9 cellular contexts compared by ENCODE assay signal in the genomic region with DNA sequence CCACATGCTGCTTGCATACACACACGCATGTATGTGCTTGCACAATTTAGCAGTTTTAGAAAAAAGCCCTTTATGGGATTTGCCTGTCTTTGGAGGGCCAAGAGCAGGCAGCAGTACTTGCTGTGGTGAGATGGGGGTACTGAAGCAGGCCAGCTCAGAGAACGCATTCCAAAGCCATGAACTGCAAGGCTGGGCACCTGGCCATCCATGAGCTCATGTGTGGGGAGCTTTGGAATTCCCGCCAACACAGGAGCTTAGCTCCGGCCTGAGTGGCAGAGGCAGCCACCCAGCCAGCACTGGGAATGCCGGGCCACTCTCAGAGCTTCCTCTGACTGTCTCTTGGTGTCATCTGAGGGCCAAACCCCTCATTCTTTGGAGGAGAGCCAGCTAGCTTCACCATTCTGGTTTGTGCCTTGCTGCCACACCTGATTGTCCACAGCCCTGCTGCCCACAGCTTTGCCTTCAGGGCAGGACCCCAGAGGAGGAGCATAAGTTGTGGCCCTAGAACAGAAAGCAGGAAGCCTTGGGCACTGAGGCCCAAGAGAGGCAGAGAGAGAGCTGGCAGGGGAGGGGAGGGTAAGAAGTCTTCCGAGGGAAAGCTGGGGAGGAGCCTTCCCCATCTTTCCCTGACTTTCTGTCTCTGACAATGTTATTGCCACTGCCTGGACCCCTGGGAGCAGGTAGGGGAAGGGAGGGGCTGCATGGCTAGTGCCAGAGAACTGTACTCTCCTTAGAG.
A peak's percentile ranks its signal among the peaks of the same experiment; 100 is the strongest.
DNase-seq lines count a peak whose midpoint lies in the region; ATAC-seq, FAIRE-seq and TF ChIP-seq lines count a peak whose summit lies in the region.
"Had no signal": no experiment of that assay in that cellular context is flagged by ENCODE, and none has a peak within 500 bp of the region (broad histone marks: within the 10 kb centered on the region; RNA-seq: fewer than 3 reads in every experiment).

No MANE protein-coding gene starts in this region.

- H3K4me1 ChIP-seq in endothelial cell of umbilical vein (ENCODE audit: control insufficient read depth, extremely low read depth, insufficient read depth, low read length) (peaks cover 6% of the 10 kb centered on the region), mucosa of descending colon (ENCODE audit: low read depth) (no peaks in the 10 kb centered on the region)

- H3K9me1 ChIP-seq in endothelial cell of umbilical vein (replicated peaks; ENCODE audit: control insufficient read depth, extremely low read depth, insufficient read depth, low read length): no peaks in the 10 kb centered on the region

- H3K36me3 Mint-ChIP-seq in activated naive CD4-positive, alpha-beta T cell treated with anti-CD3 and anti-CD28 coated beads for 36 hours (ENCODE audit: low read depth): no peaks in the 10 kb centered on the region
- H3K36me3 Mint-ChIP-seq: memory B cell had no signal

- no peaks in the 10 kb centered on the region for H4K20me1 ChIP-seq in endothelial cell of umbilical vein (replicated peaks; ENCODE audit: control insufficient read depth, extremely low read depth, insufficient read depth, low read length)

- CTCF ChIA-PET in endothelial cell of umbilical vein (lab: Charles Lee): interaction anchor here (1.0 to 2.1 kb wide), 5 partner anchors 8 to 697 kb away, joined by 3 to 6 read pairs (median 4); no protein-coding TSS in a partner anchor
- CTCF ChIA-PET in activated naive CD4-positive, alpha-beta T cell treated with anti-CD3 and anti-CD28 coated beads for 36 hours (lab: Charles Lee): no interaction called here

- intact Hi-C loops in endothelial cell of umbilical vein (cut with micrococcal nuclease) (loop anchor here (5.0 kb wide), 1 partner anchor 91 kb away; the partner anchor contains the start of gene POU3F1), mucosa of descending colon (cut with DNase I, micrococcal nuclease) (no loop called here)
- intact Hi-C loops in activated naive CD4-positive, alpha-beta T cell treated with anti-CD3 and anti-CD28 coated beads for 36 hours (cut with micrococcal nuclease): no loop called here

- no peaks in the 10 kb centered on the region for H3K9me3 Mint-ChIP-seq in activated naive CD4-positive, alpha-beta T cell treated with anti-CD3 and anti-CD28 coated beads for 36 hours
- H3K9me3 Mint-ChIP-seq: memory B cell had no signal

- H3K4me2 ChIP-seq in endothelial cell of umbilical vein (ENCODE audit: insufficient read depth, low read length): no peak overlapping the region

- H3K27ac Mint-ChIP-seq in activated naive CD4-positive, alpha-beta T cell treated with anti-CD3 and anti-CD28 coated beads for 36 hours: no peak overlapping the region
- H3K27ac Mint-ChIP-seq: memory B cell had no signal

- dilution Hi-C loops in endothelial cell of umbilical vein (cut with MboI; ENCODE audit: extremely low pct_ligation_motif_present, low sequenced_read_pairs): no loop called here

- peaks cover 5 to 12% of the 10 kb centered on the region in 2 experiments for H3K27me3 ChIP-seq in endothelial cell of umbilical vein (ENCODE audit: control insufficient read depth in 2 of 2, insufficient read depth in 2 of 2, low read length in 2 of 2)

- no peak for TF ChIP-seq CTCF in endothelial cell of umbilical vein (IDR thresholded peaks at IDR 0.05; ENCODE audit: extremely low read depth in 1 of 2, insufficient read depth in 1 of 2, low read depth in 1 of 2, low read length in 2 of 2)
- TF ChIP-seq CTCF in mucosa of descending colon (IDR thresholded peaks at IDR 0.05): no peak

- TF ChIP-seq POLR2A in endothelial cell of umbilical vein (IDR thresholded peaks at IDR 0.05; ENCODE audit: low read depth, low read length): no peak
- TF ChIP-seq POLR2A in GM18505 (IDR thresholded peaks at IDR 0.05; ENCODE audit: borderline replicate concordance, extremely low read depth, insufficient read depth, insufficient read length): no peak

- FAIRE-seq in endothelial cell of umbilical vein (lab: Jason Lieb, UNC): peak; percentile 31

- no peak overlapping the region for H3K4me3 ChIP-seq in endothelial cell of umbilical vein (replicated peaks in 1 of 3; ENCODE audit: insufficient read depth in 1 of 3, low read depth in 1 of 3, low read length in 3 of 3)
- H3K4me3 ChIP-seq in mucosa of descending colon: no peak overlapping the region

- ATAC-seq in mucosa of descending colon (peak; percentile 57), GM18505 (IDR thresholded peaks at IDR 0.05; ENCODE audit: unreplicated experiment) (no peak), GM21390 (IDR thresholded peaks at IDR 0.05; ENCODE audit: unreplicated experiment) (no peak)

- peaks cover 73% of the 10 kb centered on the region for H3K27me3 Mint-ChIP-seq in activated naive CD4-positive, alpha-beta T cell treated with anti-CD3 and anti-CD28 coated beads for 36 hours (ENCODE audit: low read depth)

- H3K4me3 Mint-ChIP-seq in activated naive CD4-positive, alpha-beta T cell treated with anti-CD3 and anti-CD28 coated beads for 36 hours: no peak overlapping the region
- H3K4me3 Mint-ChIP-seq: memory B cell had no signal

- DNase-seq in AG08395 (ENCODE audit: low spot score) (peak; percentile 96), NCI-H226 (peak; percentile 98), endothelial cell of umbilical vein (ENCODE audit: low read depth, low spot score) (peak; percentile 79), mucosa of descending colon (peak; percentile 35 to 66 (median 51)), NCI-H146 (lab: John Stamatoyannopoulos, UW) (no peak)
- DNase-seq in activated naive CD4-positive, alpha-beta T cell treated with anti-CD3 and anti-CD28 coated beads for 36 hours: no peak

- no TSS peak for BruUV-seq in endothelial cell of umbilical vein (replicated peaks; lab: Mats Ljungman, UMichigan)

- POLR2A ChIA-PET in endothelial cell of umbilical vein (lab: Charles Lee): interaction anchor here (0.5 to 0.9 kb wide), 2 partner anchors 11 to 36 kb away, joined by 3 read pairs; no protein-coding TSS in a partner anchor

- H3K36me3 ChIP-seq in endothelial cell of umbilical vein (ENCODE audit: control insufficient read depth in 2 of 2, extremely low read depth in 1 of 2, insufficient read depth in 2 of 2, low read length in 2 of 2): no peaks in the 10 kb centered on the region
- H3K36me3 ChIP-seq in mucosa of descending colon (ENCODE audit: low read depth): no peaks in the 10 kb centered on the region

- no peak overlapping the region for H3K27ac ChIP-seq in endothelial cell of umbilical vein (ENCODE audit: insufficient read depth, low read depth, low read length)

- peaks cover 3% of the 10 kb centered on the region for H3K4me1 Mint-ChIP-seq in activated naive CD4-positive, alpha-beta T cell treated with anti-CD3 and anti-CD28 coated beads for 36 hours (ENCODE audit: low read depth)

- peak overlapping the region; percentile 35 for H2AFZ ChIP-seq in endothelial cell of umbilical vein (ENCODE audit: low read depth, low read length)

- no peaks in the 10 kb centered on the region for H3K9me3 ChIP-seq in endothelial cell of umbilical vein (replicated peaks; ENCODE audit: control insufficient read depth, insufficient read depth, low read length)
- no peaks in the 10 kb centered on the region for H3K9me3 ChIP-seq in mucosa of descending colon

- no peaks in the 10 kb centered on the region for H3K79me2 ChIP-seq in endothelial cell of umbilical vein (ENCODE audit: control insufficient read depth, insufficient read depth, low read length)

- no peak overlapping the region for H3K9ac ChIP-seq in endothelial cell of umbilical vein (replicated peaks; ENCODE audit: extremely low read depth, insufficient read depth, low read length)

TF ChIP-seq in endothelial cell of umbilical vein, 7 proteins besides CTCF, POLR2A, EP300 and RAD21:
- no peak for TF ChIP-seq FOS (IDR thresholded peaks at IDR 0.05; ENCODE audit: borderline replicate concordance, insufficient read depth, low read length)
- peak; percentile 40 for TF ChIP-seq JUN (IDR thresholded peaks at IDR 0.05; ENCODE audit: borderline replicate concordance, insufficient read depth, insufficient read length, low read depth)
- TF ChIP-seq MYC (IDR thresholded peaks at IDR 0.05; ENCODE audit: low read depth, low read length): no peak

Comparison
In these comparisons a context has a peak if more than half of its experiments do, and no peak if none do; other contexts are left out.
1. DNase-seq: peak in AG08395 (single experiment), NCI-H226 (single experiment), endothelial cell of umbilical vein (single experiment) and mucosa of descending colon (3 of 3); none in NCI-H146 (single experiment) and activated naive CD4-positive, alpha-beta T cell treated with anti-CD3 and anti-CD28 coated beads for 36 hours (single experiment).